26 cellular contexts compared by ENCODE assay signal in genomic region chr2:169160926-169161481, GRCh38.
"Had no signal": no experiment of that assay in that cellular context is flagged by ENCODE, and none has a peak within 500 bp of the region (broad histone marks: within the 10 kb centered on the region; RNA-seq: fewer than 3 reads in every experiment).

No MANE protein-coding gene starts in this region.

- H3K36me3 ChIP-seq: gastroesophageal sphincter, neutrophil, right atrium auricular region, sigmoid colon, suprapubic skin, uterus had no signal

- FAIRE-seq: endothelial cell of umbilical vein, keratinocyte had no signal

- H3K27me3 ChIP-seq: gastroesophageal sphincter, neutrophil, right atrium auricular region, sigmoid colon, suprapubic skin, thyroid gland, uterus had no signal

- DNase-seq: effector CD4-positive, alpha-beta T cell; endodermal cell; glutamatergic neuron; immature natural killer cell; left cardiac atrium; left ventricle myocardium superior; mesendoderm; naive B cell; nephron progenitor cell; posterior cingulate gyrus; sigmoid colon; stimulated activated CD4-positive, alpha-beta T cell treated with anti-CD3 and anti-CD28 coated beads, Interleukin-2, amount 100 ng/mL, for 24 hours; stimulated activated CD4-positive, alpha-beta T cell treated with anti-CD3 and anti-CD28 coated beads, Interleukin-4, amount 100 ng/mL, for 4 hours; stimulated activated naive CD4-positive, alpha-beta T cell; uterus had no signal

- H3K27ac Mint-ChIP-seq: endodermal cell, immature natural killer cell, naive B cell, nephron progenitor cell, type B pancreatic cell had no signal

- ATAC-seq: gastroesophageal sphincter, left cardiac atrium, left ventricle myocardium superior had no signal

- H3K4me1 ChIP-seq: gastroesophageal sphincter, right atrium auricular region, sigmoid colon, suprapubic skin, thyroid gland, uterus had no signal

- H3K36me3 Mint-ChIP-seq: immature natural killer cell, naive B cell, type B pancreatic cell had no signal

- H3K4me3 ChIP-seq: coronary artery, gastroesophageal sphincter, lung, right atrium auricular region, sigmoid colon, skin epidermis, suprapubic skin, thyroid gland, uterus had no signal

- H3K27me3 Mint-ChIP-seq: type B pancreatic cell had no signal

- H3K9me3 ChIP-seq: gastroesophageal sphincter, neutrophil, right atrium auricular region, sigmoid colon, suprapubic skin, thyroid gland, uterus had no signal

- H3K4me3 Mint-ChIP-seq: endodermal cell, immature natural killer cell, naive B cell, nephron progenitor cell, type B pancreatic cell had no signal

- H3K4me1 Mint-ChIP-seq: immature natural killer cell, naive B cell, nephron progenitor cell had no signal

- H3K27ac ChIP-seq: coronary artery, gastroesophageal sphincter, neutrophil, right atrium auricular region, sigmoid colon, skin epidermis, suprapubic skin, thyroid gland, uterus had no signal

- H3K9me3 Mint-ChIP-seq: endodermal cell, immature natural killer cell, naive B cell, nephron progenitor cell, type B pancreatic cell had no signal
